ENCODE assay signal across 11 cellular contexts in the genomic region with DNA sequence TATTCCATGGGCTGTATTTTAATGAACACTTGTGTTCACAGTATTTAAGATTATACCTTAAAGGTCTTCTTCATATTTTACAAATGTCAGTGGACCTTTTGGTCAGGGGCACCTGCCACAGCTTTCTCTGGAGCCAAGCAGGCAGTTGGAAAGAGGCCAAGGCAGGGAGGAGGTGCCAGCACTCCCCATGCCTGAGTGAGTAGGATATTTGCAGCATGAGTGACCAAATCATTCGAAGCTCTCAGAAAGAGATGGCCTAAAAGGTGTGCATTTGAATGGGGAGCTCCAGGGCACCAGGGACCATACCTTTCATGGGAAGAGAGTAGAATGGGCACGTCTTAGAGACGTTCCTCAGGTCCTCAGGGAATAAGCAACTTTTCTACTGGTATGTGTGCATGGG.
DNase-seq lines count a peak whose midpoint lies in the region; ATAC-seq and TF ChIP-seq lines count a peak whose summit lies in the region.
"Had no signal": no experiment of that assay in that cellular context is flagged by ENCODE, and none has a peak within 500 bp of the region (broad histone marks: within the 10 kb centered on the region; RNA-seq: fewer than 3 reads in every experiment).

No MANE protein-coding gene starts in this region.

- no peak overlapping the region for H3K27ac Mint-ChIP-seq in CD14-positive monocyte
- H3K27ac Mint-ChIP-seq in activated T-helper 17 cell treated with anti-CD3 and anti-CD28 coated beads, Interleukin-2, amount 50 U/mL, for 72 hours: no peak overlapping the region
- H3K27ac Mint-ChIP-seq: activated CD4-positive, alpha-beta memory T cell treated with anti-CD3 and anti-CD28 coated beads, Interleukin-2, amount 10 ng/mL, durations not matched to agents 7 days and 5 days had no signal

- H3K4me3 Mint-ChIP-seq in CD14-positive monocyte: no peak overlapping the region
- H3K4me3 Mint-ChIP-seq in activated T-helper 17 cell treated with anti-CD3 and anti-CD28 coated beads, Interleukin-2, amount 50 U/mL, for 72 hours: no peak overlapping the region
- H3K4me3 Mint-ChIP-seq: activated CD4-positive, alpha-beta memory T cell treated with anti-CD3 and anti-CD28 coated beads, Interleukin-2, amount 10 ng/mL, durations not matched to agents 7 days and 5 days had no signal

- H3K4me2 ChIP-seq in hepatocyte: no peak overlapping the region

- DNase-seq in NCI-H524 (lab: John Stamatoyannopoulos, UW) (peak; percentile 45 to 68), NCI-H524 treated with DMSO at 0.1 percent for 48 hours (lab: John Stamatoyannopoulos, UW) (no peak), astrocyte of the hippocampus (ENCODE audit: low read depth, low spot score) (peak; percentile 62), hepatocyte (ENCODE audit: low spot score) (no peak), vagina (ENCODE audit: extremely low spot score in 2 of 2) (no peak), CD14-positive monocyte (ENCODE audit: low spot score) (no peak)
- DNase-seq: activated CD4-positive, alpha-beta memory T cell treated with anti-CD3 and anti-CD28 coated beads, Interleukin-2, amount 10 ng/mL, durations not matched to agents 7 days and 5 days; activated gamma-delta T cell treated with Interleukin-2 at 50 U/mL for 16 hours; EL had no signal

- no peak overlapping the region for H2AFZ ChIP-seq in hepatocyte

- TF ChIP-seq CTCF in hepatocyte (IDR thresholded peaks at IDR 0.05; ENCODE audit: poor library complexity): no peak
- TF ChIP-seq CTCF in vagina (IDR thresholded peaks at IDR 0.05): no peak
- no peak for TF ChIP-seq CTCF in CD14-positive monocyte (IDR thresholded peaks at IDR 0.05)

- H3K27ac ChIP-seq in hepatocyte (peak overlapping the region; percentile 48), vagina (peak overlapping the region; percentile 41)

- peaks cover 0 to 5% (median 0%) of the 10 kb centered on the region in 3 donors for H3K27me3 Mint-ChIP-seq in CD14-positive monocyte (ENCODE audit: low read depth in 3 of 3)
- no peaks in the 10 kb centered on the region for H3K27me3 Mint-ChIP-seq in activated T-helper 17 cell treated with anti-CD3 and anti-CD28 coated beads, Interleukin-2, amount 50 U/mL, for 72 hours
- H3K27me3 Mint-ChIP-seq: activated CD4-positive, alpha-beta memory T cell treated with anti-CD3 and anti-CD28 coated beads, Interleukin-2, amount 10 ng/mL, durations not matched to agents 7 days and 5 days had no signal

- intact Hi-C loops in vagina (cut with DNase I) (no loop called here), CD14-positive monocyte (cut with micrococcal nuclease) (no loop called here)

- H3K4me1 ChIP-seq in hepatocyte (ENCODE audit: insufficient read depth): peaks cover 28% of the 10 kb centered on the region
- peaks cover 52% of the 10 kb centered on the region for H3K4me1 ChIP-seq in vagina

- H3K9me2 ChIP-seq in hepatocyte (replicated peaks; ENCODE audit: insufficient read depth): no peaks in the 10 kb centered on the region

- H3K4me3 ChIP-seq in hepatocyte: no peak overlapping the region
- H3K4me3 ChIP-seq in vagina: no peak overlapping the region

- no peaks in the 10 kb centered on the region for H3K9me3 Mint-ChIP-seq in CD14-positive monocyte
- no peaks in the 10 kb centered on the region for H3K9me3 Mint-ChIP-seq in activated T-helper 17 cell treated with anti-CD3 and anti-CD28 coated beads, Interleukin-2, amount 50 U/mL, for 72 hours
- H3K9me3 Mint-ChIP-seq: activated CD4-positive, alpha-beta memory T cell treated with anti-CD3 and anti-CD28 coated beads, Interleukin-2, amount 10 ng/mL, durations not matched to agents 7 days and 5 days had no signal

- no peak for ATAC-seq in activated T-helper 17 cell treated with anti-CD3 and anti-CD28 coated beads, Interleukin-2, amount 50 U/mL, for 72 hours (replicated peaks)
- no peak for ATAC-seq in HG02678 (IDR thresholded peaks at IDR 0.05; ENCODE audit: unreplicated experiment)

- H3K9me3 ChIP-seq in hepatocyte (ENCODE audit: low read depth) (no peaks in the 10 kb centered on the region), vagina (no peaks in the 10 kb centered on the region)

- no peaks in the 10 kb centered on the region for H3K36me3 ChIP-seq in hepatocyte (replicated peaks; ENCODE audit: insufficient read depth, low read depth)
- peaks cover 0 to 24% of the 10 kb centered on the region in 2 donors for H3K36me3 ChIP-seq in vagina

- H3K79me2 ChIP-seq in hepatocyte: no peaks in the 10 kb centered on the region

- peaks cover 5% of the 10 kb centered on the region for H3K4me1 Mint-ChIP-seq in CD14-positive monocyte
- no peaks in the 10 kb centered on the region for H3K4me1 Mint-ChIP-seq in activated T-helper 17 cell treated with anti-CD3 and anti-CD28 coated beads, Interleukin-2, amount 50 U/mL, for 72 hours
- H3K4me1 Mint-ChIP-seq: activated CD4-positive, alpha-beta memory T cell treated with anti-CD3 and anti-CD28 coated beads, Interleukin-2, amount 10 ng/mL, durations not matched to agents 7 days and 5 days had no signal

- H3K36me3 Mint-ChIP-seq in CD14-positive monocyte: peaks cover 15 to 22% of the 10 kb centered on the region in 2 donors
- H3K36me3 Mint-ChIP-seq in activated T-helper 17 cell treated with anti-CD3 and anti-CD28 coated beads, Interleukin-2, amount 50 U/mL, for 72 hours (ENCODE audit: low read depth): peaks cover 16% of the 10 kb centered on the region

- no peaks in the 10 kb centered on the region for H3K27me3 ChIP-seq in hepatocyte
- no peaks in the 10 kb centered on the region for H3K27me3 ChIP-seq in vagina

- WGBS in hepatocyte (ENCODE audit: low lambda C conversion rate, missing lambda C conversion rate): 75% methylated on average over 3 of the region's 3 CpGs

- TF ChIP-seq POLR2A in vagina (IDR thresholded peaks at IDR 0.05): no peak

- no peaks in the 10 kb centered on the region for H4K20me1 ChIP-seq in hepatocyte (ENCODE audit: insufficient read depth, poor library complexity, severe bottlenecking)

Comparison
In these comparisons a context has a peak if more than half of its experiments do, and no peak if none do; other contexts are left out.
1. DNase-seq: peak in NCI-H524 (2 of 2) and astrocyte of the hippocampus (single experiment); none in NCI-H524 treated with DMSO at 0.1 percent for 48 hours (single experiment), hepatocyte (single experiment), vagina (0 of 2) and CD14-positive monocyte (single experiment).